Comparison of ENCODE assay signal across 1 cellular context in genomic region chr15:52295421-52295991, GRCh38.
TF ChIP-seq lines count a peak whose summit lies in the region.

TSS of gene MYO5C (minus strand) at chr15:52295804. CDS start at chr15:52295636, 168 bp downstream.

TF ChIP-seq in WTC11, 78 proteins besides CTCF, POLR2A, EP300 and RAD21 (continued from another document):
- TF ChIP-seq ERG (CRISPR knock-in tag; IDR thresholded peaks at IDR 0.05) (no peak; the same call in 1 of the 2 replicates), CREM (CRISPR knock-in tag; IDR thresholded peaks at IDR 0.05) (0 out of 2 replicates have a peak, but pooled peaks have one; percentile 49), FOXP1 (CRISPR knock-in tag; IDR thresholded peaks at IDR 0.05; ENCODE audit: borderline replicate concordance) (peak; percentile 59), USF2 (CRISPR knock-in tag; IDR thresholded peaks at IDR 0.05) (no peak; the same call in 1 of the 2 replicates), JUN (CRISPR knock-in tag; IDR thresholded peaks at IDR 0.05) (no peak), USF1 (CRISPR knock-in tag; IDR thresholded peaks at IDR 0.05) (peak; percentile 28; the same call in 1 of the 2 replicates), PREB (CRISPR knock-in tag; IDR thresholded peaks at IDR 0.05; ENCODE audit: borderline replicate concordance) (0 out of 2 replicates have a peak, but pooled peaks have one; percentile 39), NFATC4 (CRISPR knock-in tag; IDR thresholded peaks at IDR 0.05) (no peak), KAT7 (CRISPR knock-in tag; IDR thresholded peaks at IDR 0.05; ENCODE audit: borderline replicate concordance) (0 out of 2 replicates have a peak, but pooled peaks have one; percentile 31), ETV6 (CRISPR knock-in tag; IDR thresholded peaks at IDR 0.05) (peak; percentile 82; the same call in 1 of the 2 replicates)
TF ChIP-seq in WTC11: peak in this region for 22.
